ENCODE assay signal across 8 cellular contexts in the genomic region with DNA sequence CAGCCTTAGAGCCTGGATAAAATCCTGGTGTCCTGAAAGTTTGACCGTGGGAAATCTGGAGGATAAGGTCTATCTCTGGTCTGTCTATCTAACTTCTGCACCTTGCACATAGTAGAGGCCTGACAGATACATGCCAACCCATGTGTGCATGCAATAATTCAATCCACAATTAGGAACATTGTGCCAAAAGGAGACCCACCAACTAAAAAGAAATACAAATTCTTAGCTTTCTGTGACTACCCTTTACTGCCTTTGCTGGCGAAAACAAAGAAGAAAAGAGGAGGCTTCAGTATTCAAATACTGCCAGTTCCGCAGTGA. TPM values are rescaled to one million over a fixed set of nuclear protein-coding genes. Genes with fewer than 3 reads are reported as not detected.
DNase-seq lines count a peak whose midpoint lies in the region; ATAC-seq, FAIRE-seq and TF ChIP-seq lines count a peak whose summit lies in the region.

No MANE protein-coding gene starts in this region.

- H3K4me1 Mint-ChIP-seq in T-helper 2 cell treated with Interferon-gamma antibody and Interleukin-4, amounts not matched to agents 5 μg/mL and 100 μg/mL, for 36 hours (ENCODE audit: low read depth): peaks cover 21% of the 10 kb centered on the region
- peaks cover 15% of the 10 kb centered on the region for H3K4me1 Mint-ChIP-seq in activated naive CD8-positive, alpha-beta T cell treated with anti-CD3 and anti-CD28 coated beads, Interleukin-2, amount 10 ng/mL, durations not matched to agents 7 days and 5 days

- in situ Hi-C loops in ACHN (cut with HindIII; ENCODE audit: low pct_ligation_motif_present, low pct_unique_long_range_greater_than_20kb, low sequenced_read_pairs): no loop called here

- no peaks in the 10 kb centered on the region for H3K9me3 ChIP-seq in kidney (ENCODE audit: control insufficient read depth in 1 of 2, low read length in 2 of 2)
- no peaks in the 10 kb centered on the region for H3K9me3 ChIP-seq in thoracic aorta

- H3K27ac Mint-ChIP-seq in T-helper 2 cell treated with Interferon-gamma antibody and Interleukin-4, amounts not matched to agents 5 μg/mL and 100 μg/mL, for 36 hours: peak overlapping the region; percentile 98
- H3K27ac Mint-ChIP-seq in activated naive CD8-positive, alpha-beta T cell treated with anti-CD3 and anti-CD28 coated beads, Interleukin-2, amount 10 ng/mL, durations not matched to agents 7 days and 5 days: peak overlapping the region; percentile 98

- POLR2A ChIA-PET in activated naive CD8-positive, alpha-beta T cell treated with anti-CD3 and anti-CD28 coated beads, Interleukin-2, amount 10 ng/mL, durations not matched to agents 7 days and 5 days (lab: Charles Lee): interaction anchor here (0.7 to 3.1 kb wide), 8 partner anchors 9 to 285 kb away, joined by 3 to 27 read pairs (median 6); a partner anchor contains a TSS

- H3K9me3 Mint-ChIP-seq in T-helper 2 cell treated with Interferon-gamma antibody and Interleukin-4, amounts not matched to agents 5 μg/mL and 100 μg/mL, for 36 hours: peaks cover 10% of the 10 kb centered on the region
- peaks cover 3% of the 10 kb centered on the region for H3K9me3 Mint-ChIP-seq in activated naive CD8-positive, alpha-beta T cell treated with anti-CD3 and anti-CD28 coated beads, Interleukin-2, amount 10 ng/mL, durations not matched to agents 7 days and 5 days

- peak overlapping the region in 1 of 2 donors; percentile 67 for H3K9ac ChIP-seq in kidney (ENCODE audit: low read length in 2 of 2)

- H3K4me3 ChIP-seq in kidney (ENCODE audit: low read length in 2 of 2) (peak overlapping the region; percentile 85 to 98), thoracic aorta (peak overlapping the region; percentile 95)

- no peak for ATAC-seq in activated naive CD8-positive, alpha-beta T cell treated with anti-CD3 and anti-CD28 coated beads, Interleukin-2, amount 10 ng/mL, durations not matched to agents 7 days and 5 days (ENCODE audit: low read depth)
- ATAC-seq in thoracic aorta (ENCODE audit: insufficient number of reproducible peaks, low FRiP score, low read depth): no peak
- ATAC-seq in GM19035 (IDR thresholded peaks at IDR 0.05; ENCODE audit: unreplicated experiment): no peak

- no peak for TF ChIP-seq CTCF in kidney (IDR thresholded peaks at IDR 0.05; ENCODE audit: borderline replicate concordance, extremely low read depth, insufficient read depth)
- no peak for TF ChIP-seq CTCF in thoracic aorta (IDR thresholded peaks at IDR 0.05)

- intact Hi-C loops in kidney (cut with DNase I): no loop called here

- FAIRE-seq in kidney (lab: Jason Lieb, UNC): no peak

- no peaks in the 10 kb centered on the region for H3K27me3 ChIP-seq in thoracic aorta (replicated peaks; ENCODE audit: insufficient read depth)

- H3K27ac ChIP-seq in kidney (ENCODE audit: low read depth in 2 of 2, low read length in 2 of 2) (peak overlapping the region in 1 of 2 donors; percentile 76), thoracic aorta (peak overlapping the region; percentile 86 to 93)

- DNase-seq in T-helper 2 cell treated with Interferon-gamma antibody and Interleukin-4, amounts not matched to agents 5 μg/mL and 100 μg/mL, for 36 hours (ENCODE audit: low spot score): no peak
- DNase-seq in T-helper 2 cell: no peak
- DNase-seq in activated naive CD8-positive, alpha-beta T cell treated with anti-CD3 and anti-CD28 coated beads, Interleukin-2, amount 10 ng/mL, durations not matched to agents 7 days and 5 days: no peak
- no peak for DNase-seq in kidney
- DNase-seq in thoracic aorta (ENCODE audit: low spot score): no peak
- DNase-seq in ACHN: no peak
- DNase-seq in central memory CD4-positive, alpha-beta T cell: no peak

- H3K36me3 ChIP-seq in kidney (ENCODE audit: control insufficient read depth in 1 of 2, insufficient read depth in 2 of 2, low read length in 2 of 2) (peaks cover 0 to 2% of the 10 kb centered on the region in 2 donors), thoracic aorta (peaks cover 4% of the 10 kb centered on the region)

- H3K4me1 ChIP-seq in kidney (ENCODE audit: control insufficient read depth in 1 of 2, insufficient read depth in 1 of 2, low read depth in 1 of 2, low read length in 2 of 2) (peaks cover 2 to 9% of the 10 kb centered on the region in 2 donors), thoracic aorta (ENCODE audit: control insufficient read depth in 1 of 2, low read depth in 2 of 2) (peaks cover 17 to 21% of the 10 kb centered on the region in 2 donors)

- peak overlapping the region; percentile 94 for H3K4me3 Mint-ChIP-seq in T-helper 2 cell treated with Interferon-gamma antibody and Interleukin-4, amounts not matched to agents 5 μg/mL and 100 μg/mL, for 36 hours
- H3K4me3 Mint-ChIP-seq in activated naive CD8-positive, alpha-beta T cell treated with anti-CD3 and anti-CD28 coated beads, Interleukin-2, amount 10 ng/mL, durations not matched to agents 7 days and 5 days: peak overlapping the region; percentile 97

- H3K27me3 Mint-ChIP-seq in T-helper 2 cell treated with Interferon-gamma antibody and Interleukin-4, amounts not matched to agents 5 μg/mL and 100 μg/mL, for 36 hours (ENCODE audit: low read depth): peaks cover 17% of the 10 kb centered on the region
- H3K27me3 Mint-ChIP-seq in activated naive CD8-positive, alpha-beta T cell treated with anti-CD3 and anti-CD28 coated beads, Interleukin-2, amount 10 ng/mL, durations not matched to agents 7 days and 5 days: peaks cover 17% of the 10 kb centered on the region

- peaks cover 11% of the 10 kb centered on the region for H3K36me3 Mint-ChIP-seq in T-helper 2 cell treated with Interferon-gamma antibody and Interleukin-4, amounts not matched to agents 5 μg/mL and 100 μg/mL, for 36 hours (ENCODE audit: low read depth)
- H3K36me3 Mint-ChIP-seq in activated naive CD8-positive, alpha-beta T cell treated with anti-CD3 and anti-CD28 coated beads, Interleukin-2, amount 10 ng/mL, durations not matched to agents 7 days and 5 days: peaks cover 7% of the 10 kb centered on the region

RNA-seq across cellular contexts. Expression of a gene that starts 0.4 kb away (rescaled TPM):
- 10 to 100 TPM; 27.7 to 28.0 TPM for total RNA-seq in activated naive CD8-positive, alpha-beta T cell treated with anti-CD3 and anti-CD28 coated beads, Interleukin-2, amount 10 ng/mL, durations not matched to agents 7 days and 5 days
- 23.5 TPM for total RNA-seq in kidney
- 6.2 TPM for polyA plus RNA-seq in kidney (ENCODE audit: insufficient read depth, low read depth, low replicate concordance)
- total RNA-seq in thoracic aorta: 10 to 100 TPM; 21.1 to 75.8 TPM

RNA-seq across cellular contexts. Expression of a gene that starts 44.7 kb away (rescaled TPM):
- total RNA-seq in activated naive CD8-positive, alpha-beta T cell treated with anti-CD3 and anti-CD28 coated beads, Interleukin-2, amount 10 ng/mL, durations not matched to agents 7 days and 5 days: under 1 TPM in 1 of 2 experiments, not detected in 1; 0.28 TPM
- total RNA-seq in kidney: 7.7 TPM
- polyA plus RNA-seq in kidney (ENCODE audit: insufficient read depth, low read depth, low replicate concordance): 1.2 TPM
- total RNA-seq in thoracic aorta: not detected
